In genomic region chr1:41122851-41123518, GRCh38 we compare ENCODE assay signal across 8 cellular contexts.
DNase-seq lines count a peak whose midpoint lies in the region; ATAC-seq, FAIRE-seq and TF ChIP-seq lines count a peak whose summit lies in the region.

No MANE protein-coding gene starts in this region.

- POLR2A ChIA-PET in GM12878 (lab: Charles Lee) (no interaction called here), HepG2 (lab: Yijun Ruan, JAX) (interaction anchor here (1.3 kb wide), 1 partner anchor 13 kb away, joined by 3 read pairs; no protein-coding TSS in a partner anchor)

- H4K20me1 ChIP-seq in GM12878 (ENCODE audit: control insufficient read depth, insufficient read depth), result no peaks in the 10 kb centered on the region
- H4K20me1 ChIP-seq in HepG2 (ENCODE audit: insufficient read depth, low read length), result no peaks in the 10 kb centered on the region; the same call in 1 of the 2 replicates

- H3K9me3 ChIP-seq in GM12878 (replicated peaks; ENCODE audit: control insufficient read depth, insufficient read depth, low read length), result no peaks in the 10 kb centered on the region
- no peaks in the 10 kb centered on the region for H3K9me3 ChIP-seq in HepG2 (ENCODE audit: low read length)

- peak; percentile 71 for TF ChIP-seq CTCF in 22Rv1 (IDR thresholded peaks at IDR 0.05)
- peak; percentile 41 for TF ChIP-seq CTCF in GM06990 (IDR thresholded peaks at IDR 0.05; ENCODE audit: insufficient read depth, low read length, poor library complexity, severe bottlenecking)
- TF ChIP-seq CTCF in GM12878 (IDR thresholded peaks at IDR 0.05 in 2 of 3, conservative IDR thresholded peaks at IDR 0.05 in 1 of 3; ENCODE audit: control insufficient read depth in 2 of 3, extremely low read depth in 1 of 3, insufficient read depth in 1 of 3, low read depth in 3 of 3, low read length in 3 of 3), result peak; percentile 32 to 51 (median 46)
- TF ChIP-seq CTCF in HepG2 (CRISPR knock-in tag; IDR thresholded peaks at IDR 0.05), result peak; percentile 68

- CTCF ChIA-PET in GM12878 (lab: Yijun Ruan, JAX), result interaction anchor here (0.8 to 2.2 kb wide), 5 partner anchors 13 to 118 kb away, joined by 3 to 5 read pairs (median 4); no protein-coding TSS in a partner anchor
- CTCF ChIA-PET in HepG2 (lab: Yijun Ruan, JAX; ENCODE audit: low intra/inter-chr PET ratio, low total read pairs), result interaction anchor here (1.6 kb wide), 1 partner anchor 100 kb away, joined by 3 read pairs; no protein-coding TSS in a partner anchor

- BruUV-seq in GM12878 (replicated peaks; lab: Mats Ljungman, UMichigan), result no TSS peak
- BruUV-seq in HepG2 (replicated peaks; lab: Mats Ljungman, UMichigan), result no TSS peak

- H3K4me1 ChIP-seq in GM12878 (ENCODE audit: control insufficient read depth, insufficient read depth, low read length), result no peaks in the 10 kb centered on the region
- H3K4me1 ChIP-seq in HepG2 (ENCODE audit: insufficient read depth, low read length), result peaks cover 12% of the 10 kb centered on the region

- SMC1A ChIA-PET in GM12878 (lab: Charles Lee; ENCODE audit: uncharacterized antibody, unreplicated experiment), result interaction anchor here (0.9 to 1.6 kb wide), 3 partner anchors 25 to 119 kb away, joined by 3 to 4 read pairs (median 3); partner anchors contain the start of gene SCMH1

- TF ChIP-seq RAD21 in GM12878 (IDR thresholded peaks at IDR 0.05; ENCODE audit: insufficient read depth, low read depth, low read length) (0 out of 2 replicates have a peak, but pooled peaks have one; percentile 23), HepG2 (CRISPR knock-in tag; IDR thresholded peaks at IDR 0.05) (no peak)

- 92% methylated on average over 8 of the region's 8 CpGs for WGBS in GM12878 (ENCODE audit: insufficient coverage, insufficient replicate concordance, low lambda C conversion rate, missing lambda C conversion rate)
- WGBS in HepG2 (ENCODE audit: low lambda C conversion rate), result 83% methylated on average over 8 of the region's 8 CpGs

- TF ChIP-seq EP300 in GM12878 (IDR thresholded peaks at IDR 0.05; ENCODE audit: borderline replicate concordance in 1 of 2, control insufficient read depth in 1 of 2, low read depth in 2 of 2, low read length in 2 of 2) (no peak), HepG2 (IDR thresholded peaks at IDR 0.05; ENCODE audit: low read depth in 2 of 2, low read length in 2 of 2) (no peak), HepG2 (CRISPR knock-in tag; IDR thresholded peaks at IDR 0.05; ENCODE audit: borderline replicate concordance) (no peak)

- DNase-seq in GM06990 (ENCODE audit: extremely low read depth, insufficient read length), result no peak
- peak; percentile 16 for DNase-seq in NCI-H446 treated with DMSO at 0.1 percent for 48 hours (lab: John Stamatoyannopoulos, UW)
- DNase-seq in GM12878 (ENCODE audit: low read depth, low spot score), result no peak
- peak; percentile 86 for DNase-seq in HepG2 (ENCODE audit: low spot score)
- no peak for DNase-seq in NCI-H1092 treated with DMSO at 0.1 percent for 48 hours (lab: John Stamatoyannopoulos, UW)

- H3K27ac ChIP-seq in 22Rv1 (no peak overlapping the region), GM12878 (ENCODE audit: control insufficient read depth, insufficient read depth) (no peak overlapping the region), HepG2 (ENCODE audit: extremely low read length, insufficient read depth, low read length) (peak overlapping the region; percentile 8)

- H3K9ac ChIP-seq in GM12878 (ENCODE audit: control insufficient read depth, insufficient read depth, low read length) (no peak overlapping the region), HepG2 (ENCODE audit: insufficient read depth, low read depth, low read length) (no peak overlapping the region)

- no peaks in the 10 kb centered on the region; the same call in none of the 2 replicates for H3K36me3 ChIP-seq in GM06990 (ENCODE audit: control insufficient read depth, insufficient read depth, low read length)
- no peaks in the 10 kb centered on the region; a peak in 1 of 4 replicates for H3K36me3 ChIP-seq in GM12878 (ENCODE audit: control insufficient read depth in 2 of 2, insufficient read depth in 2 of 2, low read length in 1 of 2)
- H3K36me3 ChIP-seq in HepG2 (replicated peaks in 1 of 2; ENCODE audit: control insufficient read depth in 1 of 2, insufficient read depth in 2 of 2, low read length in 2 of 2), result no peaks in the 10 kb centered on the region; a peak in 1 of 5 replicates

- in situ Hi-C loops in GM12878 (cut with MboI), result no loop called here
- in situ Hi-C loops in HepG2 (cut with HindIII; ENCODE audit: extremely low pct_ligation_motif_present, low pct_unique_long_range_greater_than_20kb), result no loop called here

- H2AFZ ChIP-seq in GM12878 (ENCODE audit: control insufficient read depth, low read depth, low read length) (no peak overlapping the region), HepG2 (ENCODE audit: low read length) (no peak overlapping the region)

- H3K27me3 ChIP-seq in GM06990 (replicated peaks; ENCODE audit: control insufficient read depth, insufficient read depth, low read length) (no peaks in the 10 kb centered on the region), GM12878 (replicated peaks in 1 of 2; ENCODE audit: control insufficient read depth in 2 of 2, insufficient read depth in 2 of 2, low read length in 1 of 2) (no peaks in the 10 kb centered on the region), HepG2 (ENCODE audit: control insufficient read depth in 1 of 2, insufficient read depth in 2 of 2, low read length in 2 of 2) (no peaks in the 10 kb centered on the region)

- intact Hi-C loops in GM12878 (cut with micrococcal nuclease; ENCODE audit: unreplicated experiment), result no loop called here
- intact Hi-C loops in HepG2 (cut with micrococcal nuclease; ENCODE audit: unreplicated experiment), result loop anchor here (2.0 kb wide), 1 partner anchor 118 kb away; no protein-coding TSS in a partner anchor

- ATAC-seq in GM12878, result peak; percentile 73
- peak; percentile 98 for ATAC-seq in HepG2
- ATAC-seq in HG03442 (IDR thresholded peaks at IDR 0.05; ENCODE audit: unreplicated experiment), result no peak
- ATAC-seq in HG03135 (IDR thresholded peaks at IDR 0.05; ENCODE audit: unreplicated experiment), result no peak

- H3K4me2 ChIP-seq in GM12878 (ENCODE audit: control insufficient read depth, insufficient read depth) (no peak overlapping the region), HepG2 (ENCODE audit: low read depth, low read length) (0 out of 2 replicates have a peak overlapping the region, but pooled peaks have one; percentile 6)

- H3K79me2 ChIP-seq in GM12878 (ENCODE audit: control insufficient read depth, insufficient read depth, low read length), result no peaks in the 10 kb centered on the region
- no peaks in the 10 kb centered on the region for H3K79me2 ChIP-seq in HepG2 (ENCODE audit: insufficient read depth, low read length)

- H3K4me3 ChIP-seq in GM06990 (replicated peaks; ENCODE audit: low read depth, low read length), result no peak overlapping the region
- H3K4me3 ChIP-seq in GM12878, result no peak overlapping the region
- H3K4me3 ChIP-seq in HepG2 (replicated peaks in 1 of 3; ENCODE audit: insufficient read depth in 1 of 3, low read depth in 2 of 3, low read length in 3 of 3), result no peak overlapping the region

- FAIRE-seq in GM12878 (lab: Jason Lieb, UNC) (peak; percentile 83), HepG2 (lab: Jason Lieb, UNC) (peak; percentile 72)

- TF ChIP-seq POLR2A in GM12878 (IDR thresholded peaks at IDR 0.05; ENCODE audit: low read depth, low read length), result no peak
- no peak for TF ChIP-seq POLR2A in HepG2 (IDR thresholded peaks at IDR 0.05; ENCODE audit: insufficient read depth in 1 of 2, low read depth in 2 of 2, low read length in 2 of 2)

- RAD21 ChIA-PET in GM12878 (lab: Charles Lee; ENCODE audit: unreplicated experiment), result no interaction called here

TF ChIP-seq in GM12878, 131 proteins besides CTCF, POLR2A, EP300 and RAD21 (continues in another document):
- TF ChIP-seq CHD1 (IDR thresholded peaks at IDR 0.05; ENCODE audit: low read depth, low read length) (no peak), CBX3 (IDR thresholded peaks at IDR 0.05; ENCODE audit: borderline replicate concordance, low read depth) (no peak)

TF ChIP-seq in HepG2, 621 proteins besides CTCF, POLR2A, EP300 and RAD21 (continues in another document):
- TF ChIP-seq TFDP1 (CRISPR knock-in tag; IDR thresholded peaks at IDR 0.05; ENCODE audit: borderline replicate concordance) (peak; percentile 19; the same call in 1 of the 2 replicates), RXRB (CRISPR knock-in tag; IDR thresholded peaks at IDR 0.05; ENCODE audit: borderline replicate concordance) (no peak), GATAD2A (CRISPR knock-in tag; IDR thresholded peaks at IDR 0.05) (peak; percentile 62), ZNF740 (CRISPR knock-in tag; IDR thresholded peaks at IDR 0.05) (no peak), MAFG (CRISPR knock-in tag; IDR thresholded peaks at IDR 0.05) (peak; percentile 84; the same call in 1 of the 2 replicates), FOXP1 (IDR thresholded peaks at IDR 0.05) (no peak), FOXP1 (CRISPR knock-in tag; IDR thresholded peaks at IDR 0.05) (peak; percentile 32; the same call in 1 of the 2 replicates), ZNF784 (CRISPR knock-in tag; IDR thresholded peaks at IDR 0.05; ENCODE audit: borderline replicate concordance) (0 out of 2 replicates have a peak, but pooled peaks have one; percentile 30), SMC3 (IDR thresholded peaks at IDR 0.05; ENCODE audit: low read length) (peak; percentile 48; the same call in 1 of the 2 replicates), STAG1 (CRISPR knock-in tag; IDR thresholded peaks at IDR 0.05) (peak; percentile 24; the same call in 1 of the 2 replicates), ZNF780A (CRISPR knock-in tag; IDR thresholded peaks at IDR 0.05) (no peak), SP1 (IDR thresholded peaks at IDR 0.05) (no peak), SP1 (CRISPR knock-in tag; IDR thresholded peaks at IDR 0.05) (no peak)

Comparison
In these comparisons a context has a peak if more than half of its experiments do, and no peak if none do; other contexts are left out.
1. DNase-seq: peak in NCI-H446 treated with DMSO at 0.1 percent for 48 hours (single experiment) and HepG2 (single experiment); none in GM06990 (single experiment), GM12878 (single experiment) and NCI-H1092 treated with DMSO at 0.1 percent for 48 hours (single experiment).
2. ATAC-seq: peak in GM12878 (single experiment) and HepG2 (single experiment); none in HG03442 (single experiment) and HG03135 (single experiment).
3. Peak in every context shown above with its lines, with median percentiles within 50 percentile points of each other: CTCF ChIP-seq.